22 cellular contexts compared by ENCODE assay signal in the genomic region with DNA sequence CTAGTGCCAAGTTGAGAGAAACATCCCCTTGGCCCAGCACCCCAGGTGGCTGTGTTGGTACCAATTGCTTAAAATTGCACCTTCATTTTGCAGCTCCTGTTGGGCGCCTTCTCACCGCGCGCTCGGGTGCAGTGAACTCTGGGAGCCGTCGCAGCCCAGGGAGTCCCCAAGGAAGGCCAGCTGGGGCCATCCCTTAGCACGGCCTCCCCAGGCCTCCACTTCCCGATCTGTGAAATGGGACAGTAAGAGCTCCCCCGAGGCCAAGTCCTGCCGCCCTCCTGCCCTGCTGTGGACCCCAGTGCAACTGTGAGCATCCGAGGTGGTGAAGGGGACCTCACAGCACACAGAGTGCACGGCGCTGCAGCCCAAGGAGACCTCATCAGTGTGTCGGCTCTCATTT.
DNase-seq lines count a peak whose midpoint lies in the region; ATAC-seq, FAIRE-seq and TF ChIP-seq lines count a peak whose summit lies in the region.
"Had no signal": no experiment of that assay in that cellular context is flagged by ENCODE, and none has a peak within 500 bp of the region (broad histone marks: within the 10 kb centered on the region; RNA-seq: fewer than 3 reads in every experiment).

No MANE protein-coding gene starts in this region.

- ATAC-seq in Right ventricle myocardium inferior (no peak), left ventricle myocardium superior (no peak), HepG2 (no peak), right lobe of liver (no peak), GM19455 (IDR thresholded peaks at IDR 0.05; ENCODE audit: unreplicated experiment) (no peak)
- ATAC-seq: A549; CD8-positive, alpha-beta T cell had no signal

- DNase-seq in Right ventricle myocardium inferior (ENCODE audit: missing footprints) (peak; percentile 51), left ventricle myocardium inferior (no peak), left ventricle myocardium superior (peak; percentile 8), right atrium auricular region (ENCODE audit: low spot score) (no peak), HepG2 (ENCODE audit: low spot score) (no peak), right lobe of liver (no peak), kidney (peak; percentile 60)
- DNase-seq: AML-193; Caco-2; Calu3; CD4-positive, alpha-beta T cell; CD8-positive, alpha-beta T cell; GF-D8 had no signal

- no peak overlapping the region for H2AFZ ChIP-seq in HepG2 (ENCODE audit: low read length)

- H3K9me3 ChIP-seq in left ventricle myocardium inferior (replicated peaks) = peaks cover 7% of the 10 kb centered on the region
- H3K9me3 ChIP-seq in right atrium auricular region = no peaks in the 10 kb centered on the region
- H3K9me3 ChIP-seq in HepG2 (ENCODE audit: low read length) = peaks cover 5% of the 10 kb centered on the region; the same call in 1 of the 2 replicates
- H3K9me3 ChIP-seq in right lobe of liver = no peaks in the 10 kb centered on the region
- no peaks in the 10 kb centered on the region for H3K9me3 ChIP-seq in kidney (ENCODE audit: control insufficient read depth in 1 of 2, low read length in 2 of 2)
- H3K9me3 ChIP-seq: A549 had no signal

- FAIRE-seq in HepG2 (lab: Jason Lieb, UNC) = no peak
- no peak for FAIRE-seq in kidney (lab: Jason Lieb, UNC)
- FAIRE-seq: A549, D721Med, G401.6, GM12891, GM19239 had no signal

- H3K27ac ChIP-seq in left ventricle myocardium inferior (replicated peaks) = no peak overlapping the region
- H3K27ac ChIP-seq in right atrium auricular region = no peak overlapping the region
- no peak overlapping the region for H3K27ac ChIP-seq in HepG2 (ENCODE audit: extremely low read length, insufficient read depth, low read length)
- H3K27ac ChIP-seq in right lobe of liver = no peak overlapping the region
- H3K27ac ChIP-seq in kidney (ENCODE audit: low read depth in 2 of 2, low read length in 2 of 2) = no peak overlapping the region
- H3K27ac ChIP-seq: 22Rv1; A549; BLaER1 treated with 17β-estradiol and CSF1 and Interleukin-3, amounts not matched to agents 10 nM and 100 nM; C4-2B had no signal

- peaks cover 81% of the 10 kb centered on the region for H3K27me3 ChIP-seq in left ventricle myocardium inferior (ENCODE audit: low read depth)
- H3K27me3 ChIP-seq in right atrium auricular region = no peaks in the 10 kb centered on the region
- H3K27me3 ChIP-seq in HepG2 (ENCODE audit: control insufficient read depth in 1 of 2, insufficient read depth in 2 of 2, low read length in 2 of 2) = no peaks in the 10 kb centered on the region; a peak in 1 of 5 replicates
- no peaks in the 10 kb centered on the region for H3K27me3 ChIP-seq in right lobe of liver

- intact Hi-C loops in Right ventricle myocardium inferior (cut with DNase I) = no loop called here
- intact Hi-C loops in left ventricle myocardium inferior (cut with micrococcal nuclease) = no loop called here
- intact Hi-C loops in left ventricle myocardium superior (cut with micrococcal nuclease) = no loop called here
- intact Hi-C loops in HepG2 (cut with micrococcal nuclease; ENCODE audit: unreplicated experiment) = no loop called here
- intact Hi-C loops in right lobe of liver (cut with DNase I) = no loop called here
- intact Hi-C loops in kidney (cut with DNase I) = no loop called here

- BruUV-seq in HepG2 (replicated peaks; lab: Mats Ljungman, UMichigan) = no TSS peak

- CTCF ChIA-PET in HepG2 (lab: Yijun Ruan, JAX; ENCODE audit: low intra/inter-chr PET ratio, low total read pairs) = no interaction called here

- H3K79me2 ChIP-seq in HepG2 (ENCODE audit: insufficient read depth, low read length) = no peaks in the 10 kb centered on the region

- H3K9ac ChIP-seq in HepG2 (ENCODE audit: insufficient read depth, low read depth, low read length) (no peak overlapping the region), kidney (ENCODE audit: low read length in 2 of 2) (no peak overlapping the region)
- H3K9ac ChIP-seq: BLaER1 treated with 17β-estradiol and CSF1 and Interleukin-3, amounts not matched to agents 10 nM and 100 nM had no signal

- H3K4me3 ChIP-seq in left ventricle myocardium inferior (no peak overlapping the region), right atrium auricular region (no peak overlapping the region), HepG2 (replicated peaks in 1 of 3; ENCODE audit: insufficient read depth in 1 of 3, low read depth in 2 of 3, low read length in 3 of 3) (no peak overlapping the region), right lobe of liver (no peak overlapping the region), kidney (ENCODE audit: low read length in 2 of 2) (no peak overlapping the region)
- H3K4me3 ChIP-seq: A549; BLaER1 treated with 17β-estradiol and CSF1 and Interleukin-3, amounts not matched to agents 10 nM and 100 nM had no signal

- TF ChIP-seq EP300 in HepG2 (IDR thresholded peaks at IDR 0.05; ENCODE audit: low read depth in 2 of 2, low read length in 2 of 2) = no peak
- TF ChIP-seq EP300 in HepG2 (CRISPR knock-in tag; IDR thresholded peaks at IDR 0.05; ENCODE audit: borderline replicate concordance) = no peak

- no peak overlapping the region for H3K4me2 ChIP-seq in HepG2 (ENCODE audit: low read depth, low read length)
- H3K4me2 ChIP-seq: A549 had no signal

- no peaks in the 10 kb centered on the region for H3K36me3 ChIP-seq in left ventricle myocardium inferior
- H3K36me3 ChIP-seq in right atrium auricular region = no peaks in the 10 kb centered on the region
- no peaks in the 10 kb centered on the region for H3K36me3 ChIP-seq in HepG2 (replicated peaks in 1 of 2; ENCODE audit: control insufficient read depth in 1 of 2, insufficient read depth in 2 of 2, low read length in 2 of 2)
- H3K36me3 ChIP-seq in right lobe of liver = no peaks in the 10 kb centered on the region
- no peaks in the 10 kb centered on the region for H3K36me3 ChIP-seq in kidney (ENCODE audit: control insufficient read depth in 1 of 2, insufficient read depth in 2 of 2, low read length in 2 of 2)

- no peak for TF ChIP-seq CTCF in left ventricle myocardium inferior (IDR thresholded peaks at IDR 0.05; ENCODE audit: borderline replicate concordance)
- no peak for TF ChIP-seq CTCF in right atrium auricular region (IDR thresholded peaks at IDR 0.05)
- TF ChIP-seq CTCF in HepG2 (CRISPR knock-in tag; IDR thresholded peaks at IDR 0.05) = no peak
- no peak for TF ChIP-seq CTCF in right lobe of liver (IDR thresholded peaks at IDR 0.05)
- TF ChIP-seq CTCF in kidney (IDR thresholded peaks at IDR 0.05; ENCODE audit: borderline replicate concordance, extremely low read depth, insufficient read depth) = no peak

- no peaks in the 10 kb centered on the region for H4K20me1 ChIP-seq in HepG2 (ENCODE audit: insufficient read depth, low read length)

- H3K4me1 ChIP-seq in left ventricle myocardium inferior (no peaks in the 10 kb centered on the region), right atrium auricular region (no peaks in the 10 kb centered on the region), HepG2 (ENCODE audit: insufficient read depth, low read length) (no peaks in the 10 kb centered on the region), right lobe of liver (no peaks in the 10 kb centered on the region), kidney (ENCODE audit: control insufficient read depth in 1 of 2, insufficient read depth in 1 of 2, low read depth in 1 of 2, low read length in 2 of 2) (no peaks in the 10 kb centered on the region)
- H3K4me1 ChIP-seq: A549, Caco-2 had no signal

- no peak for TF ChIP-seq RAD21 in HepG2 (CRISPR knock-in tag; IDR thresholded peaks at IDR 0.05)

- TF ChIP-seq POLR2A in HepG2 (IDR thresholded peaks at IDR 0.05; ENCODE audit: insufficient read depth in 1 of 2, low read depth in 2 of 2, low read length in 2 of 2) (no peak), right lobe of liver (IDR thresholded peaks at IDR 0.05) (no peak)

- 72% methylated on average over 13 of the region's 15 CpGs for WGBS in HepG2 (ENCODE audit: low lambda C conversion rate)
- WGBS in right lobe of liver (ENCODE audit: insufficient coverage, low coverage, low lambda C conversion rate, missing lambda C conversion rate) = 71% methylated on average over 11 of the region's 15 CpGs

- POLR2A ChIA-PET in HepG2 (lab: Yijun Ruan, JAX) = no interaction called here

- in situ Hi-C loops in HepG2 (cut with HindIII; ENCODE audit: extremely low pct_ligation_motif_present, low pct_unique_long_range_greater_than_20kb) = no loop called here

TF ChIP-seq in HepG2, 621 proteins besides CTCF, POLR2A, EP300 and RAD21:
- TF ChIP-seq ZNF75D (CRISPR knock-in tag; IDR thresholded peaks at IDR 0.05; ENCODE audit: borderline replicate concordance) = no peak
- TF ChIP-seq ZNF629 (CRISPR knock-in tag; conservative IDR thresholded peaks at IDR 0.05) = peak; percentile 53
- no peak for TF ChIP-seq ZNF724P (CRISPR knock-in tag; IDR thresholded peaks at IDR 0.05; ENCODE audit: borderline replicate concordance)
- TF ChIP-seq CBX5 (CRISPR knock-in tag; IDR thresholded peaks at IDR 0.05; ENCODE audit: borderline replicate concordance) = no peak
- TF ChIP-seq NFRKB (IDR thresholded peaks at IDR 0.05) = no peak
- no peak for TF ChIP-seq POGZ (CRISPR knock-in tag; IDR thresholded peaks at IDR 0.05)

Comparison
In these comparisons a context has a peak if more than half of its experiments do, and no peak if none do; other contexts are left out.
1. DNase-seq: peak in Right ventricle myocardium inferior (single experiment), left ventricle myocardium superior (single experiment) and kidney (single experiment); none in left ventricle myocardium inferior (single experiment), right atrium auricular region (single experiment), HepG2 (single experiment) and right lobe of liver (0 of 3).